In the genomic region with DNA sequence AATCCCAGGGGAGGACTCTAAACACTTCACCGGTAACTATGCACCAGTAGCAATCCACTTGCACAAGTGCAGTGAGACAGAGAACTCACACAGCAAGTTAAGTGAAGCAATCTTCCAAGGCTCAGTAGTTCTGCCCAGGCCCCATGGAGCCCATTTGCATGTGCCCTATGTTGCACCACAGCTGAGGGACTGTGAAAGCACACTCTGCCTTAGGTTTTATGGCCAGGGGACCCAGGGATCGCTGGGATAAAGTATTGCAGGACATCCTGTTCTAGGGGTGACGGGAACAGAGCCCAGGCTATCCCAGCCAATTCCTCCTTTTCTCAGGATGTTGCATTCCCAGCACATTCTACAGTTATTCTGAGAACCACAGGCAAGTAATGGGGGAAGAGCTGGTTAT, we compare ENCODE assay signal across 1 cellular context.
TF ChIP-seq lines count a peak whose summit lies in the region.

No MANE protein-coding gene starts in this region.

TF ChIP-seq in GM12878, 131 proteins besides CTCF, POLR2A, EP300 and RAD21:
- TF ChIP-seq ZNF274 (IDR thresholded peaks at IDR 0.05; ENCODE audit: insufficient read depth, insufficient read length): peak; percentile 46
- no peak for TF ChIP-seq SMAD5 (IDR thresholded peaks at IDR 0.05; ENCODE audit: low read depth)
- no peak for TF ChIP-seq SMARCA5 (IDR thresholded peaks at IDR 0.05)
- no peak for TF ChIP-seq CEBPB (IDR thresholded peaks at IDR 0.05; ENCODE audit: borderline replicate concordance in 1 of 2, low read depth in 2 of 2, low read length in 2 of 2)
- TF ChIP-seq ETV6 (conservative IDR thresholded peaks at IDR 0.05 in 1 of 2, IDR thresholded peaks at IDR 0.05 in 1 of 2; ENCODE audit: borderline replicate concordance in 1 of 2, low read depth in 1 of 2): no peak
